In genomic region chr2:9092383-9093282, GRCh38 we compare ENCODE assay signal across 11 cellular contexts.
DNase-seq lines count a peak whose midpoint lies in the region; ATAC-seq and TF ChIP-seq lines count a peak whose summit lies in the region.
"Had no signal": no experiment of that assay in that cellular context is flagged by ENCODE, and none has a peak within 500 bp of the region (broad histone marks: within the 10 kb centered on the region; RNA-seq: fewer than 3 reads in every experiment).

No MANE protein-coding gene starts in this region.

- ATAC-seq in HG02678 (IDR thresholded peaks at IDR 0.05; ENCODE audit: unreplicated experiment) = peak; percentile 88
- ATAC-seq in HG03520 (IDR thresholded peaks at IDR 0.05; ENCODE audit: unreplicated experiment) = peak; percentile 97
- ATAC-seq in body of pancreas = no peak
- ATAC-seq: pancreas, WTC11 had no signal

- no peak for DNase-seq in body of pancreas
- DNase-seq in NCI-H146 treated with DMSO at 0.1 percent for 48 hours (lab: John Stamatoyannopoulos, UW; ENCODE audit: unreplicated experiment) = no peak
- DNase-seq in KG1 (lab: John Stamatoyannopoulos, UW) = no peak
- no peak for DNase-seq in stimulated activated CD4-positive, alpha-beta T cell treated with anti-CD3 and anti-CD28 coated beads, Interleukin-4, amount 100 ng/mL, for 1 hour
- DNase-seq: AML-193, pancreas had no signal

- H3K9me3 ChIP-seq in DOHH2 (ENCODE audit: control insufficient read depth, insufficient read depth, low read length) (no peaks in the 10 kb centered on the region), body of pancreas (no peaks in the 10 kb centered on the region)
- H3K9me3 ChIP-seq: pancreas had no signal

- peak; percentile 33 for TF ChIP-seq POLR2A in GM19099 (IDR thresholded peaks at IDR 0.05; ENCODE audit: extremely low read depth, insufficient read length, low read depth)
- no peak for TF ChIP-seq POLR2A in body of pancreas (IDR thresholded peaks at IDR 0.05)

- WGBS in body of pancreas, 2 donors = 56 to 73% methylated on average over 7 of the region's 7 CpGs

- peak overlapping the region; percentile 38; the same call in 1 of the 2 replicates for H3K4me2 ChIP-seq in DOHH2 (ENCODE audit: low read length)

- H3K4me3 ChIP-seq in DOHH2 (ENCODE audit: low read length) = no peak overlapping the region
- no peak overlapping the region for H3K4me3 ChIP-seq in body of pancreas
- H3K4me3 ChIP-seq: pancreas had no signal

- intact Hi-C loops in body of pancreas (cut with DNase I) = no loop called here

- H3K79me2 ChIP-seq in DOHH2 (ENCODE audit: control insufficient read depth, low read length) = no peaks in the 10 kb centered on the region

- peaks cover 13% of the 10 kb centered on the region for H3K4me1 ChIP-seq in DOHH2 (ENCODE audit: control insufficient read depth, low read length)
- no peaks in the 10 kb centered on the region for H3K4me1 ChIP-seq in body of pancreas
- H3K4me1 ChIP-seq: pancreas had no signal

- no peaks in the 10 kb centered on the region for H3K9me2 ChIP-seq in DOHH2 (replicated peaks; ENCODE audit: control insufficient read depth, low read length)

- H3F3A ChIP-seq in DOHH2 (ENCODE audit: control insufficient read depth, insufficient read depth) = no peaks in the 10 kb centered on the region

- TF ChIP-seq CTCF in DOHH2 (IDR thresholded peaks at IDR 0.05; ENCODE audit: low read depth, low read length, poor library complexity, severe bottlenecking) (no peak), body of pancreas (IDR thresholded peaks at IDR 0.05) (no peak)

- H3K27me3 ChIP-seq in DOHH2 (ENCODE audit: control insufficient read depth, low read length) (0 out of 2 replicates have a peak, but pooled peaks cover 5% of the 10 kb centered on the region), body of pancreas (no peaks in the 10 kb centered on the region)
- H3K27me3 ChIP-seq: pancreas had no signal

- H4K20me1 ChIP-seq in DOHH2 (ENCODE audit: control insufficient read depth, insufficient read depth, low read depth, low read length) = no peaks in the 10 kb centered on the region

- H3K36me3 ChIP-seq in DOHH2 (ENCODE audit: control insufficient read depth, low read length) (no peaks in the 10 kb centered on the region), body of pancreas (replicated peaks in 1 of 2; ENCODE audit: insufficient read depth in 1 of 2, low read depth in 2 of 2) (no peaks in the 10 kb centered on the region)
- H3K36me3 ChIP-seq: pancreas had no signal

- H3K27ac ChIP-seq in DOHH2 (ENCODE audit: low read depth, low read length) = no peak overlapping the region
- no peak overlapping the region for H3K27ac ChIP-seq in body of pancreas
- H3K27ac ChIP-seq: pancreas had no signal
